In genomic region chr19:41439441-41440222, GRCh38 we compare ENCODE assay signal across 1 cellular context.
TF ChIP-seq lines count a peak whose summit lies in the region.

TSS of gene DMAC2 (minus strand) at chr19:41439912. CDS start at chr19:41439899, 13 bp downstream.

TF ChIP-seq in HepG2, 621 proteins besides CTCF, POLR2A, EP300 and RAD21 (continued from another document and continues in another):
- TF ChIP-seq AHDC1 (CRISPR knock-in tag; IDR thresholded peaks at IDR 0.05; ENCODE audit: borderline replicate concordance) (no peak), ZNF577 (CRISPR knock-in tag; IDR thresholded peaks at IDR 0.05; ENCODE audit: borderline replicate concordance, low read depth) (no peak), KLF13 (CRISPR knock-in tag; IDR thresholded peaks at IDR 0.05) (0 out of 2 replicates have a peak, but pooled peaks have one; percentile 35), SKI (IDR thresholded peaks at IDR 0.05; ENCODE audit: partially characterized antibody) (no peak), HDAC6 (IDR thresholded peaks at IDR 0.05; ENCODE audit: low read depth, low read length) (no peak), MLX (CRISPR knock-in tag; IDR thresholded peaks at IDR 0.05) (no peak), HDAC2 (CRISPR knock-in tag; IDR thresholded peaks at IDR 0.05) (peak; percentile 26; the same call in 1 of the 2 replicates), ZMAT3 (CRISPR knock-in tag; conservative IDR thresholded peaks at IDR 0.05) (no peak; the same call in 1 of the 2 replicates), SIN3B (IDR thresholded peaks at IDR 0.05; ENCODE audit: low read length) (peak; percentile 89), ZNF720 (CRISPR knock-in tag; IDR thresholded peaks at IDR 0.05) (no peak), HNRNPUL1 (IDR thresholded peaks at IDR 0.05; ENCODE audit: low read depth, low read length) (no peak), ZNF674 (CRISPR knock-in tag; IDR thresholded peaks at IDR 0.05; ENCODE audit: low read depth) (no peak), ZNF414 (CRISPR knock-in tag; IDR thresholded peaks at IDR 0.05) (no peak), ZNF782 (CRISPR knock-in tag; IDR thresholded peaks at IDR 0.05; ENCODE audit: borderline replicate concordance) (peak; percentile 83; the same call in 1 of the 2 replicates), ZNF317 (CRISPR knock-in tag; IDR thresholded peaks at IDR 0.05) (no peak), CREB1 (IDR thresholded peaks at IDR 0.05) (peak; percentile 38; the same call in 1 of the 2 replicates), CREB1 (CRISPR knock-in tag; IDR thresholded peaks at IDR 0.05) (peak; percentile 88), ZNF891 (CRISPR knock-in tag; IDR thresholded peaks at IDR 0.05) (no peak), ZNF260 (CRISPR knock-in tag; IDR thresholded peaks at IDR 0.05; ENCODE audit: borderline replicate concordance, low read depth) (no peak), ZNF652 (CRISPR knock-in tag; IDR thresholded peaks at IDR 0.05; ENCODE audit: borderline replicate concordance, low read depth) (peak; percentile 6; the same call in 1 of the 2 replicates), SRSF1 (optimal IDR thresholded peaks at IDR 0.05; ENCODE audit: low read depth, low read length) (peak; percentile 78), SMYD3 (CRISPR knock-in tag; IDR thresholded peaks at IDR 0.05) (no peak), ZSCAN22 (CRISPR knock-in tag; IDR thresholded peaks at IDR 0.05) (no peak), ISL2 (CRISPR knock-in tag; IDR thresholded peaks at IDR 0.05) (no peak; the same call in 1 of the 2 replicates), SP140L (CRISPR knock-in tag; IDR thresholded peaks at IDR 0.05; ENCODE audit: borderline replicate concordance) (no peak), NFIB (CRISPR knock-in tag; IDR thresholded peaks at IDR 0.05; ENCODE audit: borderline replicate concordance) (no peak), KDM3A (CRISPR knock-in tag; IDR thresholded peaks at IDR 0.05; ENCODE audit: low read depth) (no peak), RARG (CRISPR knock-in tag; IDR thresholded peaks at IDR 0.05; ENCODE audit: low read depth) (no peak), ATF4 (CRISPR knock-in tag; IDR thresholded peaks at IDR 0.05) (no peak), ZNF839 (CRISPR knock-in tag; IDR thresholded peaks at IDR 0.05; ENCODE audit: borderline replicate concordance) (no peak; the same call in 1 of the 2 replicates), EEA1 (CRISPR knock-in tag; IDR thresholded peaks at IDR 0.05; ENCODE audit: borderline replicate concordance) (no peak), ZSCAN25 (CRISPR knock-in tag; IDR thresholded peaks at IDR 0.05) (peak; percentile 39; the same call in 1 of the 2 replicates), TIGD3 (CRISPR knock-in tag; IDR thresholded peaks at IDR 0.05; ENCODE audit: borderline replicate concordance) (no peak), FOXA3 (CRISPR knock-in tag; IDR thresholded peaks at IDR 0.05) (peak; percentile 17; the same call in 1 of the 2 replicates), ZNF761 (CRISPR knock-in tag; conservative IDR thresholded peaks at IDR 0.05) (peak; percentile 72), MLXIP (CRISPR knock-in tag; IDR thresholded peaks at IDR 0.05; ENCODE audit: borderline replicate concordance) (no peak), ZNF564 (CRISPR knock-in tag; IDR thresholded peaks at IDR 0.05) (no peak), ZNF552 (CRISPR knock-in tag; IDR thresholded peaks at IDR 0.05; ENCODE audit: borderline replicate concordance) (no peak), HMG20A (CRISPR knock-in tag; IDR thresholded peaks at IDR 0.05; ENCODE audit: borderline replicate concordance) (no peak; the same call in 1 of the 2 replicates), ZNF205 (CRISPR knock-in tag; IDR thresholded peaks at IDR 0.05) (no peak), ZFP36 (IDR thresholded peaks at IDR 0.05; ENCODE audit: borderline replicate concordance, low read depth, low read length, partially characterized antibody) (no peak), ZNF136 (CRISPR knock-in tag; IDR thresholded peaks at IDR 0.05; ENCODE audit: low read depth) (0 out of 2 replicates have a peak, but pooled peaks have one; percentile 76), XBP1 (CRISPR knock-in tag; IDR thresholded peaks at IDR 0.05) (no peak), ZNF33B (CRISPR knock-in tag; IDR thresholded peaks at IDR 0.05) (0 out of 2 replicates have a peak, but pooled peaks have one; percentile 78), PRDM4 (CRISPR knock-in tag; IDR thresholded peaks at IDR 0.05; ENCODE audit: borderline replicate concordance) (no peak), RNF2 (conservative IDR thresholded peaks at IDR 0.05; ENCODE audit: low read depth) (peak; percentile 76)
- TF ChIP-seq, protein P1, sequence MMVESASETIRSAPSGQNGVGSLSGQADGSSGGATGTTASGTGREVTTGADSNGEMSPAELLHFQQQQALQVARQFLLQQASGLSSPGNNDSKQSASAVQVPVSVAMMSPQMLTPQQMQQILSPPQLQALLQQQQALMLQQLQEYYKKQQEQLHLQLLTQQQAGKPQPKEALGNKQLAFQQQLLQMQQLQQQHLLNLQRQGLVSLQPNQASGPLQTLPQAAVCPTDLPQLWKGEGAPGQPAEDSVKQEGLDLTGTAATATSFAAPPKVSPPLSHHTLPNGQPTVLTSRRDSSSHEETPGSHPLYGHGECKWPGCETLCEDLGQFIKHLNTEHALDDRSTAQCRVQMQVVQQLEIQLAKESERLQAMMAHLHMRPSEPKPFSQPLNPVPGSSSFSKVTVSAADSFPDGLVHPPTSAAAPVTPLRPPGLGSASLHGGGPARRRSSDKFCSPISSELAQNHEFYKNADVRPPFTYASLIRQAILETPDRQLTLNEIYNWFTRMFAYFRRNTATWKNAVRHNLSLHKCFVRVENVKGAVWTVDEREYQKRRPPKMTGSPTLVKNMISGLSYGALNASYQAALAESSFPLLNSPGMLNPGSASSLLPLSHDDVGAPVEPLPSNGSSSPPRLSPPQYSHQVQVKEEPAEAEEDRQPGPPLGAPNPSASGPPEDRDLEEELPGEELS (CRISPR knock-in tag; IDR thresholded peaks at IDR 0.05): 0 out of 2 replicates have a peak, but pooled peaks have one; percentile 21
- TF ChIP-seq, protein P2, sequence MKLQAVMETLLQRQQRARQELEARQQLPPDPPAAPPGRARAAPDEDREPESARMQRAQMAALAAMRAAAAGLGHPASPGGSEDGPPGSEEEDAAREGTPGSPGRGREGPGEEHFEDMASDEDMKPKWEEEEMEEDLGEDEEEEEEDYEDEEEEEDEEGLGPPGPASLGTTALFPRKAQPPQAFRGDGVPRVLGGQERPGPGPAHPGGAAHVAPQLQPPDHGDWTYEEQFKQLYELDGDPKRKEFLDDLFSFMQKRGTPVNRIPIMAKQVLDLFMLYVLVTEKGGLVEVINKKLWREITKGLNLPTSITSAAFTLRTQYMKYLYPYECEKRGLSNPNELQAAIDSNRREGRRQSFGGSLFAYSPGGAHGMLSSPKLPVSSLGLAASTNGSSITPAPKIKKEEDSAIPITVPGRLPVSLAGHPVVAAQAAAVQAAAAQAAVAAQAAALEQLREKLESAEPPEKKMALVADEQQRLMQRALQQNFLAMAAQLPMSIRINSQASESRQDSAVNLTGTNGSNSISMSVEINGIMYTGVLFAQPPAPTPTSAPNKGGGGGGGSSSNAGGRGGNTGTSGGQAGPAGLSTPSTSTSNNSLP (IDR thresholded peaks at IDR 0.05; ENCODE audit: low read depth, low read length): peak; percentile 50
